1 cellular context compared by ENCODE assay signal in the genomic region with DNA sequence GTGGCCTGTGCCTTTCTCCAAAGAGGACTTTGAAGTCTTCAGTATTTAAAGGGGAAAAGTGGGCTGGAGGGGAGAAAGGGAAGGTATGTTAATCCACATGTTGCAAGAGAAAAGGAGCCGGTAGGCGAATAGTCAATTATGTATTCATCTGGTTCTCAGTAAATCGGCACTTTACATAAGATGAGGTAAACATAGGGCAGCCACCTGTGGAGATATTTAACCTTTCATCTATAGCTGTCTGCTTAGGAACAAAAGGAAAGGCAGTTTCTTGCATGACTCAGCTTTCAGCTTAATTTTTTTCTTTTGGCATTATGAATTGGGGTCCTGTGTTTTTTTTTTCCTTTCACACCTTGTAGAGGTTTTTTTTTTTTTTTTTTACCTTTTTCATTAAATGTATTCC.
TF ChIP-seq lines count a peak whose summit lies in the region.

No MANE protein-coding gene starts in this region.

TF ChIP-seq in H1, 55 proteins besides CTCF, POLR2A, EP300 and RAD21:
- TF ChIP-seq GABPA (IDR thresholded peaks at IDR 0.05; ENCODE audit: borderline replicate concordance, insufficient read depth, low read length) (no peak), HDAC2 (IDR thresholded peaks at IDR 0.05; ENCODE audit: borderline replicate concordance in 1 of 2, low read depth in 2 of 2, low read length in 2 of 2) (0 out of 4 replicates have a peak, but pooled peaks of 1 of the 2 experiments have one; percentile 43), JUN (IDR thresholded peaks at IDR 0.05; ENCODE audit: low read depth, low read length) (no peak; the same call in 1 of the 2 replicates), TAF1 (IDR thresholded peaks at IDR 0.05; ENCODE audit: low read depth, low read length) (no peak), SP1 (IDR thresholded peaks at IDR 0.05; ENCODE audit: low read depth, low read length) (peak; percentile 67; the same call in 1 of the 2 replicates), EZH2 (IDR thresholded peaks at IDR 0.05; ENCODE audit: low read depth, low read length, severe bottlenecking) (no peak), BACH1 (IDR thresholded peaks at IDR 0.05; ENCODE audit: low read length) (peak; percentile 88), JUND (IDR thresholded peaks at IDR 0.05; ENCODE audit: low read length) (peak; percentile 74), CEBPB (IDR thresholded peaks at IDR 0.05; ENCODE audit: low read depth, low read length) (peak; percentile 79), NANOG (IDR thresholded peaks at IDR 0.05; ENCODE audit: insufficient read depth, low read depth, low read length, poor library complexity, severe bottlenecking) (peak; percentile 64), MAFK (IDR thresholded peaks at IDR 0.05; ENCODE audit: low read depth, low read length) (peak; percentile 82), EGR1 (IDR thresholded peaks at IDR 0.05; ENCODE audit: borderline replicate concordance, low read depth, low read length) (no peak), TCF12 (IDR thresholded peaks at IDR 0.05; ENCODE audit: low read depth, low read length) (0 out of 2 replicates have a peak, but pooled peaks have one; percentile 49), POU5F1 (IDR thresholded peaks at IDR 0.05; ENCODE audit: low read depth, low read length) (0 out of 2 replicates have a peak, but pooled peaks have one; percentile 41), SIN3A (conservative IDR thresholded peaks at IDR 0.05 in 1 of 2, IDR thresholded peaks at IDR 0.05 in 1 of 2; ENCODE audit: low read depth in 1 of 2, low read length in 2 of 2) (no peak)
- TF ChIP-seq, protein P1, sequence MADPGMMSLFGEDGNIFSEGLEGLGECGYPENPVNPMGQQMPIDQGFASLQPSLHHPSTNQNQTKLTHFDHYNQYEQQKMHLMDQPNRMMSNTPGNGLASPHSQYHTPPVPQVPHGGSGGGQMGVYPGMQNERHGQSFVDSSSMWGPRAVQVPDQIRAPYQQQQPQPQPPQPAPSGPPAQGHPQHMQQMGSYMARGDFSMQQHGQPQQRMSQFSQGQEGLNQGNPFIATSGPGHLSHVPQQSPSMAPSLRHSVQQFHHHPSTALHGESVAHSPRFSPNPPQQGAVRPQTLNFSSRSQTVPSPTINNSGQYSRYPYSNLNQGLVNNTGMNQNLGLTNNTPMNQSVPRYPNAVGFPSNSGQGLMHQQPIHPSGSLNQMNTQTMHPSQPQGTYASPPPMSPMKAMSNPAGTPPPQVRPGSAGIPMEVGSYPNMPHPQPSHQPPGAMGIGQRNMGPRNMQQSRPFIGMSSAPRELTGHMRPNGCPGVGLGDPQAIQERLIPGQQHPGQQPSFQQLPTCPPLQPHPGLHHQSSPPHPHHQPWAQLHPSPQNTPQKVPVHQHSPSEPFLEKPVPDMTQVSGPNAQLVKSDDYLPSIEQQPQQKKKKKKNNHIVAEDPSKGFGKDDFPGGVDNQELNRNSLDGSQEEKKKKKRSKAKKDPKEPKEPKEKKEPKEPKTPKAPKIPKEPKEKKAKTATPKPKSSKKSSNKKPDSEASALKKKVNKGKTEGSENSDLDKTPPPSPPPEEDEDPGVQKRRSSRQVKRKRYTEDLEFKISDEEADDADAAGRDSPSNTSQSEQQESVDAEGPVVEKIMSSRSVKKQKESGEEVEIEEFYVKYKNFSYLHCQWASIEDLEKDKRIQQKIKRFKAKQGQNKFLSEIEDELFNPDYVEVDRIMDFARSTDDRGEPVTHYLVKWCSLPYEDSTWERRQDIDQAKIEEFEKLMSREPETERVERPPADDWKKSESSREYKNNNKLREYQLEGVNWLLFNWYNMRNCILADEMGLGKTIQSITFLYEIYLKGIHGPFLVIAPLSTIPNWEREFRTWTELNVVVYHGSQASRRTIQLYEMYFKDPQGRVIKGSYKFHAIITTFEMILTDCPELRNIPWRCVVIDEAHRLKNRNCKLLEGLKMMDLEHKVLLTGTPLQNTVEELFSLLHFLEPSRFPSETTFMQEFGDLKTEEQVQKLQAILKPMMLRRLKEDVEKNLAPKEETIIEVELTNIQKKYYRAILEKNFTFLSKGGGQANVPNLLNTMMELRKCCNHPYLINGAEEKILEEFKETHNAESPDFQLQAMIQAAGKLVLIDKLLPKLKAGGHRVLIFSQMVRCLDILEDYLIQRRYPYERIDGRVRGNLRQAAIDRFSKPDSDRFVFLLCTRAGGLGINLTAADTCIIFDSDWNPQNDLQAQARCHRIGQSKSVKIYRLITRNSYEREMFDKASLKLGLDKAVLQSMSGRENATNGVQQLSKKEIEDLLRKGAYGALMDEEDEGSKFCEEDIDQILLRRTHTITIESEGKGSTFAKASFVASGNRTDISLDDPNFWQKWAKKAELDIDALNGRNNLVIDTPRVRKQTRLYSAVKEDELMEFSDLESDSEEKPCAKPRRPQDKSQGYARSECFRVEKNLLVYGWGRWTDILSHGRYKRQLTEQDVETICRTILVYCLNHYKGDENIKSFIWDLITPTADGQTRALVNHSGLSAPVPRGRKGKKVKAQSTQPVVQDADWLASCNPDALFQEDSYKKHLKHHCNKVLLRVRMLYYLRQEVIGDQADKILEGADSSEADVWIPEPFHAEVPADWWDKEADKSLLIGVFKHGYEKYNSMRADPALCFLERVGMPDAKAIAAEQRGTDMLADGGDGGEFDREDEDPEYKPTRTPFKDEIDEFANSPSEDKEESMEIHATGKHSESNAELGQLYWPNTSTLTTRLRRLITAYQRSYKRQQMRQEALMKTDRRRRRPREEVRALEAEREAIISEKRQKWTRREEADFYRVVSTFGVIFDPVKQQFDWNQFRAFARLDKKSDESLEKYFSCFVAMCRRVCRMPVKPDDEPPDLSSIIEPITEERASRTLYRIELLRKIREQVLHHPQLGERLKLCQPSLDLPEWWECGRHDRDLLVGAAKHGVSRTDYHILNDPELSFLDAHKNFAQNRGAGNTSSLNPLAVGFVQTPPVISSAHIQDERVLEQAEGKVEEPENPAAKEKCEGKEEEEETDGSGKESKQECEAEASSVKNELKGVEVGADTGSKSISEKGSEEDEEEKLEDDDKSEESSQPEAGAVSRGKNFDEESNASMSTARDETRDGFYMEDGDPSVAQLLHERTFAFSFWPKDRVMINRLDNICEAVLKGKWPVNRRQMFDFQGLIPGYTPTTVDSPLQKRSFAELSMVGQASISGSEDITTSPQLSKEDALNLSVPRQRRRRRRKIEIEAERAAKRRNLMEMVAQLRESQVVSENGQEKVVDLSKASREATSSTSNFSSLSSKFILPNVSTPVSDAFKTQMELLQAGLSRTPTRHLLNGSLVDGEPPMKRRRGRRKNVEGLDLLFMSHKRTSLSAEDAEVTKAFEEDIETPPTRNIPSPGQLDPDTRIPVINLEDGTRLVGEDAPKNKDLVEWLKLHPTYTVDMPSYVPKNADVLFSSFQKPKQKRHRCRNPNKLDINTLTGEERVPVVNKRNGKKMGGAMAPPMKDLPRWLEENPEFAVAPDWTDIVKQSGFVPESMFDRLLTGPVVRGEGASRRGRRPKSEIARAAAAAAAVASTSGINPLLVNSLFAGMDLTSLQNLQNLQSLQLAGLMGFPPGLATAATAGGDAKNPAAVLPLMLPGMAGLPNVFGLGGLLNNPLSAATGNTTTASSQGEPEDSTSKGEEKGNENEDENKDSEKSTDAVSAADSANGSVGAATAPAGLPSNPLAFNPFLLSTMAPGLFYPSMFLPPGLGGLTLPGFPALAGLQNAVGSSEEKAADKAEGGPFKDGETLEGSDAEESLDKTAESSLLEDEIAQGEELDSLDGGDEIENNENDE (IDR thresholded peaks at IDR 0.05; ENCODE audit: insufficient replicate concordance, low read length), result peak; percentile 87
TF ChIP-seq in H1: peak in this region for 10.
